In genomic region chr19:35266904-35267817, GRCh38 we compare ENCODE assay signal across 8 cellular contexts. TPM values are rescaled to one million over a fixed set of nuclear protein-coding genes. Genes with fewer than 3 reads are reported as not detected.
DNase-seq lines count a peak whose midpoint lies in the region; ATAC-seq and TF ChIP-seq lines count a peak whose summit lies in the region.

No MANE protein-coding gene starts in this region.

- ATAC-seq in HG03342 (IDR thresholded peaks at IDR 0.05; ENCODE audit: unreplicated experiment): no peak

- H3K4me1 ChIP-seq in osteoblast (ENCODE audit: insufficient read depth, low read length): peaks cover 6% of the 10 kb centered on the region

- H3K9me3 ChIP-seq in osteoblast (ENCODE audit: low read depth, low read length): no peaks in the 10 kb centered on the region

- H2AFZ ChIP-seq in osteoblast (ENCODE audit: low read length): peak overlapping the region; percentile 80

- H3K4me3 ChIP-seq in osteoblast (ENCODE audit: insufficient read depth, low read length): peak overlapping the region; percentile 76

- DNase-seq in ELR (ENCODE audit: low read depth): peak; percentile 42
- DNase-seq in NCI-H460 (ENCODE audit: extremely low read depth, low read depth): peak; percentile 20
- peak; percentile 29 for DNase-seq in activated gamma-delta T cell (lab: John Stamatoyannopoulos, UW)
- peak; percentile 31 for DNase-seq in glomerular visceral epithelial cell (ENCODE audit: extremely low spot score)
- DNase-seq in osteoblast (ENCODE audit: insufficient read length, low spot score, missing footprints): peak; percentile 94
- DNase-seq in middle frontal gyrus (ENCODE audit: extremely low spot score, low spot score): no peak
- DNase-seq in NCI-H446 treated with DMSO at 0.1 percent for 48 hours (lab: John Stamatoyannopoulos, UW): no peak

- H3K27ac ChIP-seq in osteoblast (ENCODE audit: low read depth, low read length): peak overlapping the region; percentile 74

- H3K27me3 ChIP-seq in osteoblast (ENCODE audit: insufficient read depth, low read length): peaks cover 8% of the 10 kb centered on the region

- H4K20me1 ChIP-seq in osteoblast (ENCODE audit: insufficient read depth, low read length): peaks cover 19% of the 10 kb centered on the region

- H3K4me2 ChIP-seq in osteoblast (ENCODE audit: insufficient read depth, low read length): peak overlapping the region; percentile 89

- H3K79me2 ChIP-seq in osteoblast (ENCODE audit: insufficient read depth, low read length): peaks cover 12% of the 10 kb centered on the region

- peaks cover 14% of the 10 kb centered on the region for H3K36me3 ChIP-seq in osteoblast (ENCODE audit: insufficient read depth, low read length)

- no peak for TF ChIP-seq CTCF in osteoblast (IDR thresholded peaks at IDR 0.05; ENCODE audit: extremely low read depth, low read depth, low read length)

RNA-seq across cellular contexts. Expression of gene USF2, which starts 1.6 kb away (rescaled TPM):
- total RNA-seq in NCI-H460 (2014; rRNA removed; shearing (Covaris generic)): 42.8 and 43.9 TPM in 2 replicates
- 60.3 and 106 TPM in 2 replicates for polyA plus RNA-seq in NCI-H460 (2014; cell fraction: nucleus; rRNA removed)
- total RNA-seq in osteoblast: 66.2 and 74.0 TPM in 2 replicates

RNA-seq across cellular contexts. Expression of gene HAMP, which starts 15.2 kb away (rescaled TPM):
- total RNA-seq in NCI-H460 (2014; rRNA removed; shearing (Covaris generic)): not detected in 2 replicates
- polyA plus RNA-seq in NCI-H460 (2014; cell fraction: nucleus; rRNA removed): not detected in 2 replicates
- not detected in 2 replicates for total RNA-seq in osteoblast

RNA-seq across cellular contexts. Expression of gene LSR, which starts 18.4 kb away (rescaled TPM):
- total RNA-seq in NCI-H460 (2014; rRNA removed; shearing (Covaris generic)): 0.10 and 0.63 TPM in 2 replicates
- 1.1 TPM in 1 of 2 replicates, not detected in the other for polyA plus RNA-seq in NCI-H460 (2014; cell fraction: nucleus; rRNA removed)
- total RNA-seq in osteoblast: 0.29 and 0.36 TPM in 2 replicates

RNA-seq across cellular contexts. Expression of gene MAG, which starts 24.8 kb away (rescaled TPM):
- not detected in 2 replicates for total RNA-seq in NCI-H460 (2014; rRNA removed; shearing (Covaris generic))
- not detected in 2 replicates for polyA plus RNA-seq in NCI-H460 (2014; cell fraction: nucleus; rRNA removed)
- not detected in 2 replicates for total RNA-seq in osteoblast

RNA-seq across cellular contexts. Expression of gene FAM187B, which starts 38.6 kb away (rescaled TPM):
- total RNA-seq in NCI-H460 (2014; rRNA removed; shearing (Covaris generic)): not detected in 2 replicates
- polyA plus RNA-seq in NCI-H460 (2014; cell fraction: nucleus; rRNA removed): not detected in 2 replicates
- total RNA-seq in osteoblast: not detected in 2 replicates

Comparison
In these comparisons a context has a peak if more than half of its experiments do, and no peak if none do; other contexts are left out.
1. DNase-seq: peak in ELR (single experiment), NCI-H460 (single experiment), activated gamma-delta T cell (single experiment), glomerular visceral epithelial cell (single experiment) and osteoblast (single experiment); none in middle frontal gyrus (single experiment) and NCI-H446 treated with DMSO at 0.1 percent for 48 hours (single experiment).